In the genomic region with DNA sequence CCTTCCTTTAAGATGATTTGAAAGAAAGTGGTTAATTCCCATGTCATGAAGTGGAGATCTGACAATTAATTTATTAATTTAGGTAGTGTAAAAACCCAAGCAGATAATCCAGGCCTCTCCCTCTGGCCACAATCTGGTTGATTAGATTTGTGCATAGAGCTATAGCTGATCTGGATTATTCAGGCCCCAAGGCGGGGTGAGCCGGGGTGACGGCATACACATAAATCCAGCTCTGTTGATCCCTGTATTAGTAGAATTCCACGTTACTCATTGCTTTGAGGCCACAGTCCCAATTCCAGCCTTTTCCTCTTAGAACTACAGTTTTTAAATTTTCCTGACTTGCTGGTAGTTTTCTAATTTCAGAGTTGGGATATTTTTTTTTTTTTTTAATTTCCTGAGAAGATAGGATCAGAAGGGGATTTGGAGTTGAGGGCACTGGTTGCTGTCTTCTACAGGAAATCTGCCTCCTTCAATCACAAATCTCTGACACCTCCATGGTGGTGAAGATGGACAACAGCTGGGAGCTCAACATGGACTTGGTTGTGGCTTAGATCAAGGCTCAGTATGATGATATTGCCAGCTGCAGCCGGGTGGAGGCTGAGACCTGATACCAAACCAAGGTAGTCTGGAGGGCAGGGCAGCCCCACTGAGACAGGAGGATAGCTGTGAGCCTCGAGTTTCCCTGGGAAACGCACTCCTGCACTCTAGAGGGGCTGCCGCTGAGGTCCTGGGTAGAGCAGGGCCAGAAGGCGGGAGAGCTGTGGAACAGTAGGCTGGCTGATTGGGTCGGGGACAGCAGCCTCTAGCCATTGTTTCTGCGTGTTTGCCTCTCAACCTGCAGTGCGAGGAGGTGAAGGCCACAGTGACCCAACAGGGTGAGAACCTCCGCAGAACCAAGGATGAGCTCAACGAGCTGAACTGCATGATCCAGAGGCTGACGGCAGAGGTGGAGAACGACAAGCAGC, we compare ENCODE assay signal across 20 cellular contexts. TPM values are rescaled to one million over a fixed set of nuclear protein-coding genes. Genes with fewer than 3 reads are reported as not detected.
DNase-seq lines count a peak whose midpoint lies in the region; ATAC-seq and TF ChIP-seq lines count a peak whose summit lies in the region.
"Had no signal": no experiment of that assay in that cellular context is flagged by ENCODE, and none has a peak within 500 bp of the region (broad histone marks: within the 10 kb centered on the region; RNA-seq: fewer than 3 reads in every experiment).

No MANE protein-coding gene starts in this region.

- intact Hi-C loops in thyroid gland (cut with DNase I) = no loop called here

- no peaks in the 10 kb centered on the region for H3K9me3 ChIP-seq in SJCRH30 (replicated peaks)
- H3K9me3 ChIP-seq in mucosa of stomach (ENCODE audit: control insufficient read depth, low read length) = no peaks in the 10 kb centered on the region
- no peaks in the 10 kb centered on the region for H3K9me3 ChIP-seq in thyroid gland
- H3K9me3 ChIP-seq: SK-N-SH had no signal

- H3K27ac Mint-ChIP-seq in activated naive CD4-positive, alpha-beta T cell treated with anti-CD3 and anti-CD28 coated beads, Interleukin-2, amount 50 U/mL, for 24 hours = peak overlapping the region; percentile 26
- H3K27ac Mint-ChIP-seq in nephron progenitor cell = no peak overlapping the region
- H3K27ac Mint-ChIP-seq: CD4-positive, alpha-beta memory T cell had no signal

- H3K4me1 ChIP-seq in SJCRH30 = peaks cover 38% of the 10 kb centered on the region
- peaks cover 67% of the 10 kb centered on the region for H3K4me1 ChIP-seq in mucosa of stomach (ENCODE audit: control insufficient read depth, insufficient read depth, low read length)
- H3K4me1 ChIP-seq in thyroid gland = peaks cover 77 to 87% of the 10 kb centered on the region in 2 donors

- H3K27ac ChIP-seq in SJCRH30 (peak overlapping the region; percentile 85), thyroid gland (peak overlapping the region; percentile 67 to 95 (median 93))

- H3K4me3 ChIP-seq in SJCRH30 (peak overlapping the region; percentile 19), mucosa of stomach (ENCODE audit: low read length) (no peak overlapping the region), thyroid gland (replicated peaks in 1 of 3) (no peak overlapping the region)
- H3K4me3 ChIP-seq: A549 had no signal

- peak overlapping the region; percentile 47 for H3K9ac ChIP-seq in mucosa of stomach (ENCODE audit: low read length)
- H3K9ac ChIP-seq: SK-N-SH had no signal

- H3K4me1 Mint-ChIP-seq in activated naive CD4-positive, alpha-beta T cell treated with anti-CD3 and anti-CD28 coated beads, Interleukin-2, amount 50 U/mL, for 24 hours = peaks cover 20% of the 10 kb centered on the region
- H3K4me1 Mint-ChIP-seq in nephron progenitor cell = peaks cover 4% of the 10 kb centered on the region
- H3K4me1 Mint-ChIP-seq: H9 had no signal

- H3K36me3 ChIP-seq in SJCRH30 (no peaks in the 10 kb centered on the region), mucosa of stomach (ENCODE audit: control insufficient read depth, insufficient read depth, low read length) (no peaks in the 10 kb centered on the region), thyroid gland (no peaks in the 10 kb centered on the region)

- H3K36me3 Mint-ChIP-seq in activated naive CD4-positive, alpha-beta T cell treated with anti-CD3 and anti-CD28 coated beads, Interleukin-2, amount 50 U/mL, for 24 hours = no peaks in the 10 kb centered on the region
- no peaks in the 10 kb centered on the region for H3K36me3 Mint-ChIP-seq in nephron progenitor cell (ENCODE audit: low read depth)
- H3K36me3 Mint-ChIP-seq: CD4-positive, alpha-beta memory T cell had no signal

- no peak for ATAC-seq in GM18517 (IDR thresholded peaks at IDR 0.05; ENCODE audit: unreplicated experiment)

- TF ChIP-seq POLR2A in thyroid gland (IDR thresholded peaks at IDR 0.05) = no peak

- no peak for TF ChIP-seq CTCF in thyroid gland (IDR thresholded peaks at IDR 0.05)
- TF ChIP-seq CTCF in GM20000 (IDR thresholded peaks at IDR 0.05; ENCODE audit: extremely low read depth, missing control alignments) = no peak
- TF ChIP-seq CTCF in nephron progenitor cell (IDR thresholded peaks at IDR 0.05) = no peak

- H3K27me3 ChIP-seq in SJCRH30 (no peaks in the 10 kb centered on the region), mucosa of stomach (ENCODE audit: control insufficient read depth, insufficient read depth, low read length) (no peaks in the 10 kb centered on the region), thyroid gland (no peaks in the 10 kb centered on the region)

- 81 to 93% methylated on average over 16 of the region's 16 CpGs for WGBS in thyroid gland, 2 donors

- H3K4me3 Mint-ChIP-seq in activated naive CD4-positive, alpha-beta T cell treated with anti-CD3 and anti-CD28 coated beads, Interleukin-2, amount 50 U/mL, for 24 hours = no peak overlapping the region
- H3K4me3 Mint-ChIP-seq in nephron progenitor cell = no peak overlapping the region
- H3K4me3 Mint-ChIP-seq: CD4-positive, alpha-beta memory T cell; H9 had no signal

- DNase-seq in activated naive CD4-positive, alpha-beta T cell treated with anti-CD3 and anti-CD28 coated beads, Interleukin-2, amount 50 U/mL, for 16 hours = no peak
- DNase-seq in SJCRH30 = peak; percentile 95 to 98
- peak in 1 of 2 donors; percentile 4 for DNase-seq in thyroid gland
- no peak for DNase-seq in GM20000 (ENCODE audit: low spot score)
- DNase-seq in nephron progenitor cell = no peak
- DNase-seq: CD4-positive, alpha-beta memory T cell; H9; KBM-7; MV-4-11; NCI-H1417; NCI-H187 treated with DMSO at 0.1 percent for 48 hours; SHP77; SK-N-SH had no signal

- peaks cover 1% of the 10 kb centered on the region for H3K27me3 Mint-ChIP-seq in activated naive CD4-positive, alpha-beta T cell treated with anti-CD3 and anti-CD28 coated beads, Interleukin-2, amount 50 U/mL, for 24 hours
- peaks cover 22% of the 10 kb centered on the region for H3K27me3 Mint-ChIP-seq in nephron progenitor cell (ENCODE audit: low read depth, poor library complexity)

- no peaks in the 10 kb centered on the region for H3K9me3 Mint-ChIP-seq in activated naive CD4-positive, alpha-beta T cell treated with anti-CD3 and anti-CD28 coated beads, Interleukin-2, amount 50 U/mL, for 24 hours
- peaks cover 13% of the 10 kb centered on the region for H3K9me3 Mint-ChIP-seq in nephron progenitor cell

RNA-seq across cellular contexts. Expression of gene KRT85, which starts 19.5 kb away (rescaled TPM):
- total RNA-seq in SJCRH30 (2014; rRNA removed; shearing (Covaris generic)) = not detected in 2 replicates
- not detected for total RNA-seq in thyroid gland
- total RNA-seq: CD4-positive, alpha-beta memory T cell; H9; HepG2; NCI-H460; OCI-LY7 had no signal

RNA-seq across cellular contexts. Expression of gene KRT83, which starts 26.6 kb away (rescaled TPM):
- total RNA-seq in SJCRH30 (2014; rRNA removed; shearing (Covaris generic)) = not detected in 2 replicates
- under 1 TPM in 3 of 4 donors, not detected in 1; 0.22 to 0.46 (median 0.40) TPM for total RNA-seq in thyroid gland
- total RNA-seq: CD4-positive, alpha-beta memory T cell; H9; HepG2; OCI-LY7 had no signal

RNA-seq across cellular contexts. Expression of gene KRT84, which starts 37.6 kb away (rescaled TPM):
- total RNA-seq in SJCRH30 (2014; rRNA removed; shearing (Covaris generic)) = not detected in 2 replicates
- total RNA-seq in thyroid gland = not detected
- total RNA-seq: CD4-positive, alpha-beta memory T cell; H9; HepG2; NCI-H460; OCI-LY7 had no signal

RNA-seq across cellular contexts. Expression of gene KRT81, which starts 56.5 kb away (rescaled TPM):
- total RNA-seq in SJCRH30 (2014; rRNA removed; shearing (Covaris generic)) = 0.06 TPM in 1 of 2 replicates, not detected in the other
- under 1 TPM in 2 of 4 donors, not detected in 2; 0.11 to 0.71 TPM for total RNA-seq in thyroid gland
- total RNA-seq: CD4-positive, alpha-beta memory T cell; H9; HepG2; OCI-LY7 had no signal

RNA-seq across cellular contexts. Expression of gene KRT82, which starts 58.3 kb away (rescaled TPM):
- total RNA-seq in SJCRH30 (2014; rRNA removed; shearing (Covaris generic)) = not detected in 2 replicates
- total RNA-seq in thyroid gland = not detected
- total RNA-seq: CD4-positive, alpha-beta memory T cell; H9; HepG2; NCI-H460; OCI-LY7 had no signal

Comparison
In these comparisons a context has a peak if more than half of its experiments do, and no peak if none do; other contexts are left out.
1. DNase-seq: peak in SJCRH30 (2 of 2); none in activated naive CD4-positive, alpha-beta T cell treated with anti-CD3 and anti-CD28 coated beads, Interleukin-2, amount 50 U/mL, for 16 hours (single experiment), GM20000 (single experiment) and nephron progenitor cell (single experiment).